ENCODE assay signal across 1 cellular context in the genomic region with DNA sequence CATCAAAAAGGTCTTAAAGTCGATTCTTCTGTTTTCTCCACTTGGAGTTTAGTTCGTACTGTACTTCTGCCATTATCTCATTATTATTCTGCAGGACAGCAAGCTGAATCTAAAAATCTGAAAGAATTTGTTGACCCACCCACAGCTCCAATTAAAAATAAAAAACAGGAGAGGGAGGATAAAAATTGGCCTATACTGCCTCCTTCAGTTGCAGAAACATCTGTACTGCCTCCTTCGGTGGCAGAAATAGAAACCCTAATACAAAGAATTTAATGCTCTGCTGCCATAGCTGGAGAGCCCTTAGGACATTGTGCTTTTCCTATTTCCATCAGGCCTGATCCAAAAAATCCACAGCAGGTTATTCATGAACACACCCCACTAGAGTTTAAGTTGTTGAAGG.
TF ChIP-seq lines count a peak whose summit lies in the region.

No MANE protein-coding gene starts in this region.

TF ChIP-seq in H1, 55 proteins besides CTCF, POLR2A, EP300 and RAD21:
- TF ChIP-seq KDM1A (IDR thresholded peaks at IDR 0.05; ENCODE audit: borderline replicate concordance, low read length): no peak
- no peak for TF ChIP-seq RBBP5 (IDR thresholded peaks at IDR 0.05; ENCODE audit: borderline replicate concordance, low read depth, low read length)
- TF ChIP-seq, protein P1, sequence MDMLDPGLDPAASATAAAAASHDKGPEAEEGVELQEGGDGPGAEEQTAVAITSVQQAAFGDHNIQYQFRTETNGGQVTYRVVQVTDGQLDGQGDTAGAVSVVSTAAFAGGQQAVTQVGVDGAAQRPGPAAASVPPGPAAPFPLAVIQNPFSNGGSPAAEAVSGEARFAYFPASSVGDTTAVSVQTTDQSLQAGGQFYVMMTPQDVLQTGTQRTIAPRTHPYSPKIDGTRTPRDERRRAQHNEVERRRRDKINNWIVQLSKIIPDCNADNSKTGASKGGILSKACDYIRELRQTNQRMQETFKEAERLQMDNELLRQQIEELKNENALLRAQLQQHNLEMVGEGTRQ (IDR thresholded peaks at IDR 0.05; ENCODE audit: low read length): no peak
- TF ChIP-seq TAF1 (IDR thresholded peaks at IDR 0.05; ENCODE audit: low read depth, low read length): no peak
